Comparison of ENCODE assay signal across 14 cellular contexts in genomic region chr2:141611143-141611571, GRCh38.
DNase-seq lines count a peak whose midpoint lies in the region; ATAC-seq and TF ChIP-seq lines count a peak whose summit lies in the region.
"Had no signal": no experiment of that assay in that cellular context is flagged by ENCODE, and none has a peak within 500 bp of the region (broad histone marks: within the 10 kb centered on the region; RNA-seq: fewer than 3 reads in every experiment).

No MANE protein-coding gene starts in this region.

- no peaks in the 10 kb centered on the region for H3F3A ChIP-seq in PC-3 (ENCODE audit: low read length, unreplicated experiment)

- peaks cover 30 to 37% of the 10 kb centered on the region in 2 experiments for H3K4me1 Mint-ChIP-seq in H9

- intact Hi-C loops in PC-3 (cut with micrococcal nuclease) (loop anchor here (5.0 kb wide), 1 partner anchor 301 kb away; no protein-coding TSS in a partner anchor), lower leg skin (cut with DNase I; ENCODE audit: low total_unique reads) (no loop called here)

- no peak overlapping the region for H2BK5ac ChIP-seq in H9 (ENCODE audit: insufficient read length, low read length)

- H3K9ac ChIP-seq in H9 (ENCODE audit: extremely low read depth, insufficient read length, low read length): no peak overlapping the region
- peak overlapping the region; percentile 48 for H3K9ac ChIP-seq in PC-3 (ENCODE audit: low read length)

- BruUV-seq in PC-3 (replicated peaks; lab: Mats Ljungman, UMichigan): no TSS peak

- DNase-seq in H9 (no peak), PC-3 (peak; percentile 41), fibroblast of pulmonary artery (ENCODE audit: low read depth) (peak; percentile 51), lower leg skin (ENCODE audit: low spot score in 2 of 2) (no peak), GM13976 (ENCODE audit: low spot score) (no peak)
- DNase-seq in stimulated activated CD4-positive, alpha-beta T cell treated with anti-CD3 and anti-CD28 coated beads, Interleukin-15, amount 100 ng/mL, for 24 hours: no peak
- DNase-seq: C1 segment of cervical spinal cord, naive B cell, NCI-H2081 treated with DMSO at 0.1 percent for 48 hours had no signal

- H2BK120ac ChIP-seq in H9 (ENCODE audit: low read depth, low read length, poor library complexity, severe bottlenecking): no peak overlapping the region

- H3K4ac ChIP-seq in H9 (ENCODE audit: low read depth, low read length): no peak overlapping the region

- TF ChIP-seq POLR2A in lower leg skin (IDR thresholded peaks at IDR 0.05): no peak

- H3K79me2 ChIP-seq in H9 (ENCODE audit: insufficient read depth, low read length) (no peaks in the 10 kb centered on the region), PC-3 (ENCODE audit: low read length) (no peaks in the 10 kb centered on the region)

- no peaks in the 10 kb centered on the region for H3K79me1 ChIP-seq in H9 (ENCODE audit: insufficient read depth, low read depth, low read length, poor library complexity, severe bottlenecking)

- ATAC-seq in PC-3: peak; percentile 63

- peaks cover 2 to 22% (median 22%) of the 10 kb centered on the region in 3 experiments for H3K36me3 Mint-ChIP-seq in H9 (ENCODE audit: insufficient read depth in 1 of 3, low read depth in 3 of 3)
- H3K36me3 Mint-ChIP-seq: activated naive CD8-positive, alpha-beta T cell; naive B cell had no signal

- no peaks in the 10 kb centered on the region for H4K20me1 ChIP-seq in H9 (ENCODE audit: control insufficient read depth, insufficient read depth, insufficient read length)
- no peaks in the 10 kb centered on the region for H4K20me1 ChIP-seq in PC-3 (ENCODE audit: low read length)

- H3K4me3 Mint-ChIP-seq in H9: peak overlapping the region; percentile 39 to 70
- H3K4me3 Mint-ChIP-seq: activated naive CD8-positive, alpha-beta T cell; naive B cell; stimulated activated naive CD8-positive, alpha-beta T cell treated with anti-CD3 and anti-CD28 coated beads, Interleukin-15, Interleukin-2, amounts not matched to agents 100 ng/mL and 50 ng/mL, for 24 hours had no signal

- H3K23me2 ChIP-seq in H9 (ENCODE audit: insufficient read length, low read depth, low read length, poor library complexity, severe bottlenecking): no peaks in the 10 kb centered on the region

- no peak overlapping the region for H2BK15ac ChIP-seq in H9 (ENCODE audit: low read depth, low read length)

- no peaks in the 10 kb centered on the region for H3K27me3 Mint-ChIP-seq in H9 (ENCODE audit: low read depth)
- H3K27me3 Mint-ChIP-seq: activated naive CD8-positive, alpha-beta T cell; naive B cell; stimulated activated naive CD8-positive, alpha-beta T cell treated with anti-CD3 and anti-CD28 coated beads, Interleukin-15, Interleukin-2, amounts not matched to agents 100 ng/mL and 50 ng/mL, for 24 hours had no signal

- peaks cover 9% of the 10 kb centered on the region; the same call in 1 of the 2 replicates for H3K4me1 ChIP-seq in H9 (ENCODE audit: insufficient read depth, low read length)
- H3K4me1 ChIP-seq in PC-3 (ENCODE audit: insufficient read depth, low read length): peaks cover 24% of the 10 kb centered on the region
- H3K4me1 ChIP-seq in neuron (ENCODE audit: insufficient read depth, low read length): peaks cover 12% of the 10 kb centered on the region

- no peak overlapping the region for H2AFZ ChIP-seq in H9 (ENCODE audit: low read length)
- 0 out of 2 replicates have a peak overlapping the region, but pooled peaks have one; percentile 19 for H2AFZ ChIP-seq in PC-3 (ENCODE audit: low read length)
- peak overlapping the region; percentile 22 for H2AFZ ChIP-seq in neuron (ENCODE audit: low read depth, low read length)

- no peak overlapping the region for H3K56ac ChIP-seq in H9 (ENCODE audit: insufficient read length, low read depth, low read length)

- WGBS in H9 (ENCODE audit: extremely low coverage, insufficient read length, low lambda C conversion rate): no CpG with 5 or more reads among the region's 2 CpGs
- 32 to 41% methylated on average over 2 of the region's 2 CpGs for WGBS in lower leg skin, 2 donors

- H4K8ac ChIP-seq in H9 (replicated peaks; ENCODE audit: insufficient read length, low read depth, low read length): no peak overlapping the region

- no peak overlapping the region for H3K14ac ChIP-seq in H9 (ENCODE audit: insufficient read depth, low read length)

- no peak overlapping the region for H2BK20ac ChIP-seq in H9 (ENCODE audit: low read depth, low read length, poor library complexity, severe bottlenecking)

- POLR2A ChIA-PET in PC-3 (lab: Charles Lee; ENCODE audit: unreplicated experiment): no interaction called here

- H3K27ac Mint-ChIP-seq in H9: peak overlapping the region; percentile 86 to 98 (median 93); a peak in 6 of 7 replicates
- H3K27ac Mint-ChIP-seq: activated naive CD8-positive, alpha-beta T cell; naive B cell; stimulated activated naive CD8-positive, alpha-beta T cell treated with anti-CD3 and anti-CD28 coated beads, Interleukin-15, Interleukin-2, amounts not matched to agents 100 ng/mL and 50 ng/mL, for 24 hours had no signal

- peaks cover 3 to 12% of the 10 kb centered on the region in 2 experiments; a peak in 3 of 5 replicates for H3K9me3 Mint-ChIP-seq in H9
- H3K9me3 Mint-ChIP-seq: naive B cell had no signal

- TF ChIP-seq CTCF in H9 (conservative IDR thresholded peaks at IDR 0.05): no peak
- TF ChIP-seq CTCF in PC-3 (conservative IDR thresholded peaks at IDR 0.05; ENCODE audit: low read depth, low read length): no peak
- no peak for TF ChIP-seq CTCF in fibroblast of pulmonary artery (IDR thresholded peaks at IDR 0.05; ENCODE audit: low read length, missing control alignments)
- no peak for TF ChIP-seq CTCF in lower leg skin (IDR thresholded peaks at IDR 0.05)
- no peak for TF ChIP-seq CTCF in GM13976 (IDR thresholded peaks at IDR 0.05; ENCODE audit: borderline replicate concordance, control extremely low read depth, extremely low read depth, insufficient read depth, missing control alignments)

- H3K27ac ChIP-seq in H9 (ENCODE audit: insufficient read length, low read depth, low read length) (peak overlapping the region; percentile 88), PC-3 (ENCODE audit: low read length) (peak overlapping the region; percentile 79)
- H3K27ac ChIP-seq: coronary artery, HL-60 had no signal

- H3K36me3 ChIP-seq in PC-3 (ENCODE audit: low read depth, low read length): no peaks in the 10 kb centered on the region
- no peaks in the 10 kb centered on the region for H3K36me3 ChIP-seq in neuron (ENCODE audit: insufficient read depth, low read length)

- no peak overlapping the region for H4K5ac ChIP-seq in H9 (ENCODE audit: insufficient read length, low read depth, low read length)

- no peak overlapping the region for H3K18ac ChIP-seq in H9 (ENCODE audit: insufficient read length, low read depth, low read length)

- H3T11ph ChIP-seq in H9 (ENCODE audit: low read length): no peak overlapping the region

- H3K9me2 ChIP-seq in PC-3 (replicated peaks; ENCODE audit: low read length): no peaks in the 10 kb centered on the region

- no peak overlapping the region for H4K91ac ChIP-seq in H9 (ENCODE audit: insufficient read length, low read depth, low read length)

- H3K23ac ChIP-seq in H9 (ENCODE audit: insufficient read length, low read depth, low read length): no peak overlapping the region

- CTCF ChIA-PET in PC-3 (lab: Charles Lee): interaction anchor here (0.5 kb wide), 1 partner anchor 56 kb away, joined by 4 read pairs; no protein-coding TSS in a partner anchor

- H2AK5ac ChIP-seq in H9 (ENCODE audit: insufficient read length, low read length): no peak overlapping the region

- H3K27me3 ChIP-seq in H9 (ENCODE audit: insufficient read depth, low read length) (no peaks in the 10 kb centered on the region), PC-3 (ENCODE audit: low read length) (no peaks in the 10 kb centered on the region), neuron (ENCODE audit: insufficient read depth, low read length) (no peaks in the 10 kb centered on the region)

- peak overlapping the region; percentile 40; the same call in 1 of the 2 replicates for H3K4me3 ChIP-seq in PC-3 (ENCODE audit: low read length)
- peak overlapping the region; percentile 37 for H3K4me3 ChIP-seq in fibroblast of pulmonary artery (replicated peaks; ENCODE audit: low read depth, low read length)
- H3K4me3 ChIP-seq in neuron (ENCODE audit: low read length): no peak overlapping the region
- no peak overlapping the region for H3K4me3 ChIP-seq in lower leg skin (ENCODE audit: low read depth, poor library complexity, severe bottlenecking)
- H3K4me3 ChIP-seq: coronary artery had no signal

- H3K9me3 ChIP-seq in H9 (ENCODE audit: control insufficient read depth, low read depth, low read length) (no peaks in the 10 kb centered on the region), PC-3 (ENCODE audit: low read length) (no peaks in the 10 kb centered on the region), neuron (ENCODE audit: low read length) (no peaks in the 10 kb centered on the region)

- in situ Hi-C loops in GM13976 (cut with MboI; ENCODE audit: low sequenced_read_pairs, unreplicated experiment): no loop called here

- H3K4me2 ChIP-seq in H9 (ENCODE audit: insufficient read depth, insufficient read length, low read length) (peak overlapping the region; percentile 69), PC-3 (ENCODE audit: low read length) (peak overlapping the region; percentile 61)

- H2BK12ac ChIP-seq in H9 (ENCODE audit: insufficient read length, low read depth, low read length): no peak overlapping the region

Comparison
In these comparisons a context has a peak if more than half of its experiments do, and no peak if none do; other contexts are left out.
1. DNase-seq: peak in PC-3 (single experiment) and fibroblast of pulmonary artery (single experiment); none in H9 (single experiment), lower leg skin (0 of 2), stimulated activated CD4-positive, alpha-beta T cell treated with anti-CD3 and anti-CD28 coated beads, Interleukin-15, amount 100 ng/mL, for 24 hours (single experiment) and GM13976 (single experiment).
2. H3K4me3 ChIP-seq: peak in PC-3 (single experiment) and fibroblast of pulmonary artery (single experiment); none in neuron (single experiment) and lower leg skin (single experiment).